ENCODE assay signal across 8 cellular contexts in the genomic region with DNA sequence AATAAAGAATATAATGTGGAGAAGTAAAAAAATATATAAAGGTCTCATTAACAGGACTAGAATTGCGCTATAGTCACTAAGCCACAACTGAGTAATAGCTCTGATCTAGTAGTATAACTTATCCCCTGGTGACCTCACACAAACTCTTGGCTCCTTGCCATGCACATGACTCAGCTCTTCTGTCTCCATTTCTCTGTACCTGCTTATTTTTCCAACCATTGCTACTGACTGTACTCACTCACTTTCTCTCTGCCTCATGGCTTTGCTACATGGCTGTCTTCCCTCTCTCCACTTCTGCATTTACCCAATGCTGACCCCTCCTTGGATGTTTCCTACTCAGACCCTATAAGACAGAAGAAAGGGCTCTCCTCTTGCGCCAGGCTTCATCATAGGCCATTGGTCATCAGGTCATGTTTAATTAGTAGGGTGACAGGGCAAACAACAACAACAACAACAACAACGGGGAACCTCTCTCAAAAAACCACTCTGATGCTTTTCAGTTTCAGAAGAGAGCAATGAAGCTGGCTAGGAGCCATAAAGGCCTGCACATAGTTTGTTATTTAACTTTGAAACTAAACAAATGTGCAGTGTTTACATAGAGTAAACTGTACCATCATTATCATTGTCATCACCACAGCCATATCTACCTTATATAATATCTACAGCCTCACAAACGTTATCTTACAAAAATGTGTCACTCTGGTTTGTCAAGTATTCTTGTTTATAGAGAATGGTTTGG. TPM values are rescaled to one million over a fixed set of nuclear protein-coding genes. Genes with fewer than 3 reads are reported as not detected.
DNase-seq lines count a peak whose midpoint lies in the region; TF ChIP-seq lines count a peak whose summit lies in the region.

No MANE protein-coding gene starts in this region.

- no peaks in the 10 kb centered on the region for H3K27me3 Mint-ChIP-seq in activated CD4-positive, alpha-beta memory T cell treated with anti-CD3 and anti-CD28 coated beads for 36 hours

- no peaks in the 10 kb centered on the region for H3K36me3 Mint-ChIP-seq in activated CD4-positive, alpha-beta memory T cell treated with anti-CD3 and anti-CD28 coated beads for 36 hours

- peaks cover 24% of the 10 kb centered on the region for H3K4me1 Mint-ChIP-seq in activated CD4-positive, alpha-beta memory T cell treated with anti-CD3 and anti-CD28 coated beads for 36 hours (ENCODE audit: low read depth)

- DNase-seq in GM04504 (ENCODE audit: low read depth): peak; percentile 35
- DNase-seq in MV-4-11 (lab: John Stamatoyannopoulos, UW): peak; percentile 66
- peak; percentile 89 for DNase-seq in activated CD4-positive, alpha-beta memory T cell treated with anti-CD3 and anti-CD28 coated beads for 36 hours
- peak; percentile 83 for DNase-seq in fibroblast of the conjunctiva (ENCODE audit: low read depth)
- DNase-seq in stimulated activated CD4-positive, alpha-beta T cell treated with anti-CD3 and anti-CD28 coated beads, Interleukin-4, amount 100 ng/mL, for 48 hours (ENCODE audit: low read depth in 2 of 2): peak; percentile 59 to 67
- DNase-seq in posterior cingulate gyrus: no peak
- no peak for DNase-seq in NCI-H524 treated with DMSO at 0.1 percent for 48 hours (lab: John Stamatoyannopoulos, UW)
- DNase-seq in GM10266 (ENCODE audit: extremely low spot score): no peak

- POLR2A ChIA-PET in activated CD4-positive, alpha-beta memory T cell treated with anti-CD3 and anti-CD28 coated beads for 36 hours (lab: Charles Lee): interaction anchor here (1.1 kb wide), 2 partner anchors 43 to 57 kb away, joined by 3 read pairs; no protein-coding TSS in a partner anchor

- peak overlapping the region; percentile 42 for H3K27ac Mint-ChIP-seq in activated CD4-positive, alpha-beta memory T cell treated with anti-CD3 and anti-CD28 coated beads for 36 hours

- TF ChIP-seq CTCF in GM10266 (IDR thresholded peaks at IDR 0.05; ENCODE audit: control insufficient read depth, insufficient read depth, low read depth, missing control alignments): no peak

- intact Hi-C loops in activated CD4-positive, alpha-beta memory T cell treated with anti-CD3 and anti-CD28 coated beads for 36 hours (cut with micrococcal nuclease): loop anchor here (2.0 kb wide), 1 partner anchor 44 kb away; no protein-coding TSS in a partner anchor
- intact Hi-C loops in posterior cingulate gyrus (cut with DNase I): no loop called here

- no peak overlapping the region for H3K4me3 Mint-ChIP-seq in activated CD4-positive, alpha-beta memory T cell treated with anti-CD3 and anti-CD28 coated beads for 36 hours

- CTCF ChIA-PET in activated CD4-positive, alpha-beta memory T cell treated with anti-CD3 and anti-CD28 coated beads for 36 hours (lab: Charles Lee): interaction anchor here (2.2 kb wide), 1 partner anchor 35 kb away, joined by 11 read pairs; no protein-coding TSS in a partner anchor

- no peaks in the 10 kb centered on the region for H3K9me3 Mint-ChIP-seq in activated CD4-positive, alpha-beta memory T cell treated with anti-CD3 and anti-CD28 coated beads for 36 hours

RNA-seq across cellular contexts. Expression of gene KRAS, which starts 25.6 kb away (rescaled TPM):
- total RNA-seq in activated CD4-positive, alpha-beta memory T cell treated with anti-CD3 and anti-CD28 coated beads for 36 hours: 10 to 100 TPM; 15.9 to 17.8 TPM

Comparison
In these comparisons a context has a peak if more than half of its experiments do, and no peak if none do; other contexts are left out.
1. DNase-seq: peak in GM04504 (single experiment), MV-4-11 (single experiment), activated CD4-positive, alpha-beta memory T cell treated with anti-CD3 and anti-CD28 coated beads for 36 hours (single experiment), fibroblast of the conjunctiva (single experiment) and stimulated activated CD4-positive, alpha-beta T cell treated with anti-CD3 and anti-CD28 coated beads, Interleukin-4, amount 100 ng/mL, for 48 hours (2 of 2); none in posterior cingulate gyrus (0 of 10), NCI-H524 treated with DMSO at 0.1 percent for 48 hours (single experiment) and GM10266 (single experiment).